9 cellular contexts compared by ENCODE assay signal in the genomic region with DNA sequence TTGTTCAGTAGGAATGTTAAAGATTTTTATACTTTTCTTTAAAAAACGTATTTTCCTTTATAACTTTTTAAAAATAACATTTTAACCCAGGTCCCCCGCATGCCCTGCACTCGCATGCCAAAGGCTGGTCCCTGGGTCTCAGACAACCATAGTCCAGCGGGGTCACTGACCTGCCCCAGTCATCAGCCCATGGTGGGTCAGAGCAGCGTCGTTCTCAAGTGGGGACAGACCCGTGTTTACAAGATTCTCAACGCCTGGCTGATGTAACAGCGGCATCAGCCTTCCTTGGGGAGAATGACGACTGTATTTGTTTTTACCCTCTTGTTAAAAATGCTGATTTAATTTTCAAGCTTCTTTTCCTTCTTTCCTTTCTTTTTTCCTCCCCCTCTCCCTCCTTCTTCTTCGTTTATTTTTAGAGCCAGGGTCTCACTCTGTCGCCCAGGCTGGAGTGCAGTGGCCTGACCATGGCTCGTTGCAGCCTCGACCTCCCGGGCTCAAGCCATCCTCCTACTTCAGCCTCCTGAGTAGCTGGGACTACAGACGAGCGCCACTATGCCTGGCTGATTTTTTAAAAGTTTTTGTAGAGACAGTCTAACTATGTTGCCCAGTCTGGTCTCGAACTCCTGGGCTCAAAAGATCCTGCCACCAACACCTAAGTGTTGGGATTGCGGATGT. TPM values are rescaled to one million over a fixed set of nuclear protein-coding genes. Genes with fewer than 3 reads are reported as not detected.
DNase-seq lines count a peak whose midpoint lies in the region; ATAC-seq, FAIRE-seq and TF ChIP-seq lines count a peak whose summit lies in the region.
"Had no signal": no experiment of that assay in that cellular context is flagged by ENCODE, and none has a peak within 500 bp of the region (broad histone marks: within the 10 kb centered on the region; RNA-seq: fewer than 3 reads in every experiment).

No MANE protein-coding gene starts in this region.

- H3K4me1 ChIP-seq in A549 (peaks cover 11% of the 10 kb centered on the region; the same call in 2 of the 3 replicates), HUES48 (ENCODE audit: control insufficient read depth, insufficient read depth, low read length) (no peaks in the 10 kb centered on the region)
- H3K4me1 ChIP-seq in naive thymus-derived CD4-positive, alpha-beta T cell (ENCODE audit: control insufficient read depth in 2 of 2, insufficient read depth in 2 of 2, low read length in 2 of 2): peaks cover 5 to 7% of the 10 kb centered on the region in 2 donors

- POLR2A ChIA-PET in A549 (lab: Yijun Ruan, JAX): interaction anchor here (0.7 to 1.6 kb wide), 2 partner anchors 29 to 65 kb away, joined by 3 to 6 read pairs; partner anchors contain the start of gene GIGYF2
- POLR2A ChIA-PET in naive thymus-derived CD4-positive, alpha-beta T cell (lab: Charles Lee): no interaction called here

- H3K36me3 ChIP-seq in HUES48 (ENCODE audit: control insufficient read depth, insufficient read depth, low read length): no peaks in the 10 kb centered on the region
- no peaks in the 10 kb centered on the region for H3K36me3 ChIP-seq in naive thymus-derived CD4-positive, alpha-beta T cell (ENCODE audit: control insufficient read depth in 2 of 3, insufficient read depth in 3 of 3, low read length in 3 of 3)

- peak overlapping the region; percentile 61 for H3K4me3 ChIP-seq in A549
- peak overlapping the region; percentile 77 for H3K4me3 ChIP-seq in HUES48 (ENCODE audit: low read depth, low read length)
- peak overlapping the region; percentile 47 for H3K4me3 ChIP-seq in naive thymus-derived CD4-positive, alpha-beta T cell (ENCODE audit: low read length)

- TF ChIP-seq EP300 in A549 (IDR thresholded peaks at IDR 0.05): no peak

- no peak for TF ChIP-seq POLR2A in A549 (IDR thresholded peaks at IDR 0.05; ENCODE audit: low read length)

- peaks cover 30 to 59% (median 48%) of the 10 kb centered on the region in 5 donors for H3K27me3 Mint-ChIP-seq in naive thymus-derived CD4-positive, alpha-beta T cell

- H3K9ac ChIP-seq in HUES48 (ENCODE audit: low read depth, low read length): no peak overlapping the region

- no peak for TF ChIP-seq RAD21 in A549 (conservative IDR thresholded peaks at IDR 0.05 in 1 of 2, IDR thresholded peaks at IDR 0.05 in 1 of 2)

- intact Hi-C loops in naive thymus-derived CD4-positive, alpha-beta T cell (cut with micrococcal nuclease): loop anchor here in 1 of 2 donors (2.0 kb wide), 1 partner anchor 64 kb away; the partner anchor contains the start of gene GIGYF2

- H3K27ac ChIP-seq in A549 (peak overlapping the region; percentile 53 to 82; a peak in 5 of 6 replicates), HUES48 (ENCODE audit: low read depth, low read length) (no peak overlapping the region), cingulate gyrus (ENCODE audit: low read depth, low read length) (peak overlapping the region; percentile 98)
- H3K27ac ChIP-seq in naive thymus-derived CD4-positive, alpha-beta T cell (ENCODE audit: low read depth, low read length): no peak overlapping the region

- ATAC-seq in A549: peak in 1 of 2 experiments; percentile 17; a peak in 2 of 6 replicates
- ATAC-seq in naive thymus-derived CD4-positive, alpha-beta T cell: no peak

- CTCF ChIA-PET in A549 (lab: Yijun Ruan, JAX): interaction anchor here (0.9 to 3.9 kb wide), 7 partner anchors 8 to 79 kb away, joined by 3 to 14 read pairs (median 5); no protein-coding TSS in a partner anchor
- CTCF ChIA-PET in naive thymus-derived CD4-positive, alpha-beta T cell (lab: Charles Lee): interaction anchor here (0.6 kb wide), 1 partner anchor 615 kb away, joined by 3 read pairs; no protein-coding TSS in a partner anchor

- H3K36me3 Mint-ChIP-seq in naive thymus-derived CD4-positive, alpha-beta T cell: peaks cover 0 to 5% (median 0%) of the 10 kb centered on the region in 5 donors

- no peak for FAIRE-seq in A549 (lab: Jason Lieb, UNC)

- peaks cover 53% of the 10 kb centered on the region for H3K27me3 ChIP-seq in HUES48 (ENCODE audit: control insufficient read depth, insufficient read depth, low read length)
- peaks cover 4 to 8% of the 10 kb centered on the region in 2 donors for H3K27me3 ChIP-seq in naive thymus-derived CD4-positive, alpha-beta T cell (ENCODE audit: control insufficient read depth in 2 of 2, insufficient read depth in 2 of 2, low read length in 2 of 2)

- H3K4me3 Mint-ChIP-seq in naive thymus-derived CD4-positive, alpha-beta T cell: peak overlapping the region; percentile 46 to 76 (median 60)

- H3K9me3 ChIP-seq in A549 (no peaks in the 10 kb centered on the region), HUES48 (ENCODE audit: control insufficient read depth, insufficient read depth, low read length) (no peaks in the 10 kb centered on the region)
- no peaks in the 10 kb centered on the region for H3K9me3 ChIP-seq in naive thymus-derived CD4-positive, alpha-beta T cell (ENCODE audit: control insufficient read depth in 2 of 3, low read length in 3 of 3)

- TF ChIP-seq CTCF in A549 (IDR thresholded peaks at IDR 0.05): no peak

- peak overlapping the region; percentile 85 for H3K4me2 ChIP-seq in A549

- peaks cover 0 to 4% (median 0%) of the 10 kb centered on the region in 11 donors for H3K9me3 Mint-ChIP-seq in naive thymus-derived CD4-positive, alpha-beta T cell

- peak overlapping the region in 1 of 9 donors; percentile 32 for H3K27ac Mint-ChIP-seq in naive thymus-derived CD4-positive, alpha-beta T cell

- WGBS in A549 (ENCODE audit: missing lambda C conversion rate): 28% methylated on average over 19 of the region's 19 CpGs

- DNase-seq in A549 (ENCODE audit: low read depth in 1 of 2, low spot score in 1 of 2): no peak
- DNase-seq in naive thymus-derived CD4-positive, alpha-beta T cell: no peak
- DNase-seq in inferior parietal cortex (ENCODE audit: extremely low spot score): no peak
- DNase-seq in A172 (ENCODE audit: low spot score): no peak
- DNase-seq in NCI-H1436 treated with DMSO at 0.1 percent for 48 hours (lab: John Stamatoyannopoulos, UW): no peak
- no peak for DNase-seq in DMS153 treated with DMSO at 0.1 percent for 48 hours (lab: John Stamatoyannopoulos, UW; ENCODE audit: unreplicated experiment)
- DNase-seq: NCI-H2081 treated with DMSO at 0.1 percent for 48 hours had no signal

- peaks cover 3 to 20% (median 9%) of the 10 kb centered on the region in 7 donors for H3K4me1 Mint-ChIP-seq in naive thymus-derived CD4-positive, alpha-beta T cell

TF ChIP-seq in A549, 52 proteins besides CTCF, POLR2A, EP300 and RAD21:
- TF ChIP-seq MAZ (IDR thresholded peaks at IDR 0.05; ENCODE audit: borderline replicate concordance, low read depth, low read length) (no peak), BHLHE40 (IDR thresholded peaks at IDR 0.05; ENCODE audit: low read depth, low read length) (no peak), MAFK (IDR thresholded peaks at IDR 0.05; ENCODE audit: partially characterized antibody) (no peak), RCOR1 (IDR thresholded peaks at IDR 0.05; ENCODE audit: low read depth, low read length) (no peak), JUN (IDR thresholded peaks at IDR 0.05) (no peak), RFX5 (IDR thresholded peaks at IDR 0.05) (no peak), ELK1 (IDR thresholded peaks at IDR 0.05; ENCODE audit: low read depth, low read length) (no peak), EHMT2 (IDR thresholded peaks at IDR 0.05; ENCODE audit: low read depth) (no peak)

RNA-seq across cellular contexts. Expression of gene EFHD1, which starts 1.0 kb away (rescaled TPM):
- polyA plus RNA-seq in A549 (2011; rRNA removed): 2.3 and 2.6 TPM in 2 replicates
- 1.6 TPM in 2 replicates for polyA plus RNA-seq in A549 (2012; cell fraction: cytosol; rRNA removed)
- polyA plus RNA-seq in A549 (2012; cell fraction: nucleus; rRNA removed): 0.73 and 1.7 TPM in 2 replicates
- polyA plus RNA-seq in A549 (2017; fragmentation: RNase III; extraction: RNeasy Plus Mini Kit Qiagen cat#74134 plus additional on column Dnase treatment): 1.3 to 1.5 TPM (median 1.4 TPM) in 3 replicates
- 1.2 and 2.1 TPM in 2 replicates for polyA minus RNA-seq in A549 (2011; rRNA and poly(A)+ RNA removed)
- total RNA-seq in naive thymus-derived CD4-positive, alpha-beta T cell: 1 to 10 TPM in 4 of 5 experiments, under 1 TPM in 1; 0.70 to 2.9 (median 2.1) TPM
- polyA plus RNA-seq in naive thymus-derived CD4-positive, alpha-beta T cell: 1 to 10 TPM; 3.1 to 4.4 TPM
- 0.24 and 1.1 TPM in 2 replicates for total RNA-seq in A172 (2014; rRNA removed; shearing (Covaris generic))

Comparison
In these comparisons a context has a peak if more than half of its experiments do, and no peak if none do; other contexts are left out.
1. H3K27ac ChIP-seq: peak in A549 (2 of 2) and cingulate gyrus (single experiment); none in HUES48 (single experiment) and naive thymus-derived CD4-positive, alpha-beta T cell (single experiment).
2. Peak in every context shown above with its lines, with median percentiles within 50 percentile points of each other: H3K4me3 ChIP-seq.